In genomic region chr18:58860747-58861224, GRCh38 we compare ENCODE assay signal across 16 cellular contexts. TPM values are rescaled to one million over a fixed set of nuclear protein-coding genes. Genes with fewer than 3 reads are reported as not detected.
A peak's percentile ranks its signal among the peaks of the same experiment; 100 is the strongest.
DNase-seq lines count a peak whose midpoint lies in the region; ATAC-seq and TF ChIP-seq lines count a peak whose summit lies in the region.
"Had no signal": no experiment of that assay in that cellular context is flagged by ENCODE, and none has a peak within 500 bp of the region (broad histone marks: within the 10 kb centered on the region; RNA-seq: fewer than 3 reads in every experiment).

No MANE protein-coding gene starts in this region.

- H2BK5ac ChIP-seq in IMR-90 (ENCODE audit: low read depth, low read length, poor library complexity, severe bottlenecking) (peak overlapping the region; percentile 37), trophoblast cell (ENCODE audit: low read depth, low read length, poor library complexity) (no peak overlapping the region)

- H4K12ac ChIP-seq in trophoblast cell (ENCODE audit: low read depth, low read length): no peak overlapping the region

- peaks cover 15% of the 10 kb centered on the region for H3K79me2 ChIP-seq in trophoblast cell (ENCODE audit: control insufficient read depth, insufficient read depth, low read length, poor library complexity)

- peak overlapping the region; percentile 59; the same call in 1 of the 2 replicates for H3K9ac ChIP-seq in IMR-90 (ENCODE audit: low read depth, low read length)
- H3K9ac ChIP-seq in trophoblast cell (ENCODE audit: low read length): no peak overlapping the region

- H3K9me3 Mint-ChIP-seq in central memory CD8-positive, alpha-beta T cell: no peaks in the 10 kb centered on the region
- H3K9me3 Mint-ChIP-seq in stimulated activated memory B cell treated with anti-CD40 and anti-IgM and Interleukin-4, amounts not matched to agents 10 μg/mL and 1 μg/mL and 100 μg/mL, for 72 hours: no peaks in the 10 kb centered on the region
- H3K9me3 Mint-ChIP-seq: natural killer cell had no signal

- H3K4me3 ChIP-seq in IMR-90 (ENCODE audit: insufficient read depth, low read depth, low read length) (no peak overlapping the region), trophoblast cell (ENCODE audit: low read depth, low read length) (no peak overlapping the region)
- H3K4me3 ChIP-seq: GM12878 had no signal

- TF ChIP-seq POLR2A in IMR-90 (IDR thresholded peaks at IDR 0.05; ENCODE audit: low read depth, low read length): no peak

- H3K18ac ChIP-seq in IMR-90 (ENCODE audit: low read depth, low read length): peak overlapping the region; percentile 60; the same call in 1 of the 2 replicates
- no peak overlapping the region for H3K18ac ChIP-seq in trophoblast cell (ENCODE audit: low read length)

- no peak overlapping the region for H2BK20ac ChIP-seq in IMR-90 (ENCODE audit: low read depth, low read length)

- no TSS peak for BruUV-seq in IMR-90 (replicated peaks; lab: Mats Ljungman, UMichigan)

- no peak for ATAC-seq in IMR-90 (ENCODE audit: low read depth)
- no peak for ATAC-seq in central memory CD8-positive, alpha-beta T cell (replicated peaks; ENCODE audit: extremely low read depth, poor library complexity, severe bottlenecking)
- no peak for ATAC-seq in stimulated activated memory B cell treated with anti-CD40 and anti-IgM and Interleukin-4, amounts not matched to agents 10 μg/mL and 1 μg/mL and 100 μg/mL, for 72 hours
- ATAC-seq in GM21526 (IDR thresholded peaks at IDR 0.05; ENCODE audit: low FRiP score, unreplicated experiment): no peak
- no peak for ATAC-seq in HG02588 (IDR thresholded peaks at IDR 0.05; ENCODE audit: unreplicated experiment)
- ATAC-seq: GM12878, natural killer cell had no signal

- peak overlapping the region; percentile 24; the same call in 1 of the 2 replicates for H3K27ac ChIP-seq in IMR-90 (ENCODE audit: insufficient read depth, low read length)
- peak overlapping the region; percentile 94 for H3K27ac ChIP-seq in substantia nigra (ENCODE audit: low read depth, low read length, poor library complexity, severe bottlenecking)
- H3K27ac ChIP-seq in trophoblast cell (ENCODE audit: low read depth, low read length): no peak overlapping the region

- TF ChIP-seq RAD21 in IMR-90 (IDR thresholded peaks at IDR 0.05; ENCODE audit: low read length): no peak

- peaks cover 28% of the 10 kb centered on the region for H3K4me1 Mint-ChIP-seq in central memory CD8-positive, alpha-beta T cell
- peaks cover 39% of the 10 kb centered on the region for H3K4me1 Mint-ChIP-seq in stimulated activated memory B cell treated with anti-CD40 and anti-IgM and Interleukin-4, amounts not matched to agents 10 μg/mL and 1 μg/mL and 100 μg/mL, for 72 hours

- no CpG with 5 or more reads among the region's 7 CpGs for WGBS in IMR-90 (ENCODE audit: extremely low coverage in 2 of 2, insufficient read length in 1 of 2), 2 experiments
- WGBS in trophoblast cell (ENCODE audit: extremely low coverage, insufficient coverage, insufficient read length): no CpG with 5 or more reads among the region's 7 CpGs

- H2AK9ac ChIP-seq in IMR-90 (replicated peaks; ENCODE audit: low read depth, low read length, poor library complexity): no peak overlapping the region

- H2BK120ac ChIP-seq in IMR-90 (ENCODE audit: low read depth, low read length) (peak overlapping the region; percentile 29; the same call in 1 of the 2 replicates), trophoblast cell (ENCODE audit: insufficient read depth, low read length, poor library complexity) (no peak overlapping the region)

- peaks cover 30% of the 10 kb centered on the region for H3K4me1 ChIP-seq in IMR-90 (ENCODE audit: control insufficient read depth, insufficient read depth, low read length)
- peaks cover 13 to 22% of the 10 kb centered on the region in 2 experiments for H3K4me1 ChIP-seq in trophoblast cell (ENCODE audit: control insufficient read depth in 1 of 2, insufficient read depth in 2 of 2, low read length in 2 of 2)
- H3K4me1 ChIP-seq: Caco-2 had no signal

- H3K27me3 Mint-ChIP-seq in central memory CD8-positive, alpha-beta T cell: peaks cover 10% of the 10 kb centered on the region
- no peaks in the 10 kb centered on the region for H3K27me3 Mint-ChIP-seq in stimulated activated memory B cell treated with anti-CD40 and anti-IgM and Interleukin-4, amounts not matched to agents 10 μg/mL and 1 μg/mL and 100 μg/mL, for 72 hours

- peak overlapping the region; percentile 67; the same call in 1 of the 2 replicates for H3K4me2 ChIP-seq in IMR-90 (ENCODE audit: low read depth, low read length)
- H3K4me2 ChIP-seq in trophoblast cell (ENCODE audit: low read length): no peak overlapping the region

- H2AFZ ChIP-seq in IMR-90 (replicated peaks; ENCODE audit: low read length, poor library complexity) (no peak overlapping the region), trophoblast cell (ENCODE audit: insufficient read depth, low read length, poor library complexity) (no peak overlapping the region)

- H4K8ac ChIP-seq in IMR-90 (ENCODE audit: low read depth in 2 of 2, low read length in 2 of 2) (peak overlapping the region; percentile 42 to 74; a peak in 2 of 4 replicates), trophoblast cell (ENCODE audit: low read depth, low read length) (no peak overlapping the region)

- CTCF ChIA-PET in IMR-90 (lab: Yijun Ruan, JAX): interaction anchor here (0.6 to 1.1 kb wide), 2 partner anchors 61 to 73 kb away, joined by 3 read pairs; no protein-coding TSS in a partner anchor

- H3K9me3 ChIP-seq in IMR-90 (ENCODE audit: control insufficient read depth, insufficient read depth, low read length) (0 out of 2 replicates have a peak, but pooled peaks cover 2% of the 10 kb centered on the region), trophoblast cell (ENCODE audit: insufficient read depth, low read depth, low read length) (no peaks in the 10 kb centered on the region)
- H3K9me3 ChIP-seq: Caco-2 had no signal

- H3K4ac ChIP-seq in IMR-90 (ENCODE audit: low read depth, low read length): peak overlapping the region; percentile 49; the same call in 1 of the 2 replicates
- H3K4ac ChIP-seq in trophoblast cell (ENCODE audit: low read depth, low read length): no peak overlapping the region

- in situ Hi-C loops in IMR-90 (cut with MboI; ENCODE audit: low sequenced_read_pairs): no loop called here

- H4K91ac ChIP-seq in IMR-90 (ENCODE audit: insufficient read depth, low read depth, low read length) (no peak overlapping the region; the same call in 1 of the 2 replicates), trophoblast cell (ENCODE audit: low read depth, low read length) (no peak overlapping the region)

- peaks cover 2% of the 10 kb centered on the region; the same call in 1 of the 2 replicates for H3K36me3 ChIP-seq in IMR-90 (ENCODE audit: control insufficient read depth, insufficient read depth, low read length)
- peaks cover 0 to 2% of the 10 kb centered on the region in 2 experiments for H3K36me3 ChIP-seq in trophoblast cell (ENCODE audit: control insufficient read depth in 1 of 2, insufficient read depth in 2 of 2, low read length in 2 of 2)

- H3K27me3 ChIP-seq in IMR-90 (ENCODE audit: control insufficient read depth, insufficient read depth, low read length) (no peaks in the 10 kb centered on the region), trophoblast cell (ENCODE audit: insufficient read depth, low read length) (no peaks in the 10 kb centered on the region)

- H3K9me1 ChIP-seq in IMR-90 (ENCODE audit: insufficient read depth, low read length): peaks cover 12% of the 10 kb centered on the region

- no peak for TF ChIP-seq CTCF in IMR-90 (conservative IDR thresholded peaks at IDR 0.05; ENCODE audit: low read depth, low read length)

- no peak overlapping the region; the same call in 1 of the 2 replicates for H3K14ac ChIP-seq in IMR-90 (replicated peaks; ENCODE audit: low read depth, low read length)
- no peak overlapping the region for H3K14ac ChIP-seq in trophoblast cell (ENCODE audit: low read length)

- peak overlapping the region; percentile 51; the same call in 1 of the 3 replicates for H2BK15ac ChIP-seq in IMR-90 (ENCODE audit: low read depth, low read length)

- H3K79me1 ChIP-seq in IMR-90 (ENCODE audit: low read depth in 1 of 2, low read length in 2 of 2): peaks cover 21 to 31% of the 10 kb centered on the region in 2 experiments
- peaks cover 31% of the 10 kb centered on the region for H3K79me1 ChIP-seq in trophoblast cell (ENCODE audit: low read length)

- no peak overlapping the region for H2BK12ac ChIP-seq in trophoblast cell (ENCODE audit: low read length)

- DNase-seq in IMR-90: no peak
- DNase-seq in central memory CD8-positive, alpha-beta T cell (ENCODE audit: low spot score in 2 of 2): no peak
- peak; percentile 51 for DNase-seq in medulla oblongata (ENCODE audit: extremely low spot score)
- DNase-seq in substantia nigra (lab: John Stamatoyannopoulos, UW): no peak
- no peak for DNase-seq in trophoblast cell
- DNase-seq: activated CD4-positive, alpha-beta T cell treated with anti-CD3 and anti-CD28 coated beads for 4 hours; activated gamma-delta T cell; Caco-2; effector memory CD4-positive, alpha-beta T cell; natural killer cell; stimulated activated CD4-positive, alpha-beta T cell treated with anti-CD3 and anti-CD28 coated beads, Interleukin-4, amount 100 ng/mL, for 24 hours; SW 1271 had no signal

- H3K56ac ChIP-seq in IMR-90 (ENCODE audit: extremely low read depth, insufficient read depth, low read length): no peak overlapping the region

- no peak overlapping the region for H2AK5ac ChIP-seq in IMR-90 (ENCODE audit: low read depth, low read length)
- no peak overlapping the region for H2AK5ac ChIP-seq in trophoblast cell (ENCODE audit: low read length)

- H4K5ac ChIP-seq in IMR-90 (ENCODE audit: low read depth, low read length): peak overlapping the region; percentile 78

- POLR2A ChIA-PET in IMR-90 (lab: Charles Lee; ENCODE audit: unreplicated experiment): interaction anchor here (0.6 kb wide), 1 partner anchor 21 kb away, joined by 30 read pairs; no protein-coding TSS in a partner anchor

- H3K36me3 Mint-ChIP-seq in central memory CD8-positive, alpha-beta T cell (ENCODE audit: insufficient read depth): peaks cover 13% of the 10 kb centered on the region
- H3K36me3 Mint-ChIP-seq in stimulated activated memory B cell treated with anti-CD40 and anti-IgM and Interleukin-4, amounts not matched to agents 10 μg/mL and 1 μg/mL and 100 μg/mL, for 72 hours: peaks cover 17% of the 10 kb centered on the region
- H3K36me3 Mint-ChIP-seq: natural killer cell had no signal

- H3K27ac Mint-ChIP-seq in central memory CD8-positive, alpha-beta T cell (ENCODE audit: low read depth): peak overlapping the region; percentile 62
- H3K27ac Mint-ChIP-seq in stimulated activated memory B cell treated with anti-CD40 and anti-IgM and Interleukin-4, amounts not matched to agents 10 μg/mL and 1 μg/mL and 100 μg/mL, for 72 hours: no peak overlapping the region
- H3K27ac Mint-ChIP-seq: natural killer cell had no signal

- H3K23ac ChIP-seq in IMR-90 (ENCODE audit: low read depth, low read length) (peak overlapping the region; percentile 57; the same call in 1 of the 2 replicates), trophoblast cell (ENCODE audit: low read length) (no peak overlapping the region)

- dilution Hi-C loops in IMR-90 (cut with HindIII; ENCODE audit: low sequenced_read_pairs, unreplicated experiment): no loop called here

- H4K20me1 ChIP-seq in IMR-90 (ENCODE audit: insufficient read depth, low read length): no peaks in the 10 kb centered on the region

- intact Hi-C loops in IMR-90 (cut with micrococcal nuclease): no loop called here

- H3K4me3 Mint-ChIP-seq in central memory CD8-positive, alpha-beta T cell: no peak overlapping the region
- H3K4me3 Mint-ChIP-seq in stimulated activated memory B cell treated with anti-CD40 and anti-IgM and Interleukin-4, amounts not matched to agents 10 μg/mL and 1 μg/mL and 100 μg/mL, for 72 hours: no peak overlapping the region

RNA-seq across cellular contexts. Expression of gene ZNF532, which starts 3.9 kb away (rescaled TPM):
- 29.9 and 30.0 TPM in 2 replicates for total RNA-seq in IMR-90 (2012; rRNA removed)
- 36.7 and 45.8 TPM in 2 replicates for polyA plus RNA-seq in IMR-90 (2012; rRNA removed)
- 18.1 and 24.4 TPM in 2 replicates for polyA plus RNA-seq in IMR-90 (2012; cell fraction: cytosol; rRNA removed)
- 43.8 and 99.3 TPM in 2 replicates for polyA plus RNA-seq in IMR-90 (2012; cell fraction: nucleus; rRNA removed; ENCODE audit: low replicate concordance)
- polyA plus RNA-seq in trophoblast cell (2013): 95.4 and 96.7 TPM in 2 replicates
